ENCODE assay signal across 13 cellular contexts in the genomic region with DNA sequence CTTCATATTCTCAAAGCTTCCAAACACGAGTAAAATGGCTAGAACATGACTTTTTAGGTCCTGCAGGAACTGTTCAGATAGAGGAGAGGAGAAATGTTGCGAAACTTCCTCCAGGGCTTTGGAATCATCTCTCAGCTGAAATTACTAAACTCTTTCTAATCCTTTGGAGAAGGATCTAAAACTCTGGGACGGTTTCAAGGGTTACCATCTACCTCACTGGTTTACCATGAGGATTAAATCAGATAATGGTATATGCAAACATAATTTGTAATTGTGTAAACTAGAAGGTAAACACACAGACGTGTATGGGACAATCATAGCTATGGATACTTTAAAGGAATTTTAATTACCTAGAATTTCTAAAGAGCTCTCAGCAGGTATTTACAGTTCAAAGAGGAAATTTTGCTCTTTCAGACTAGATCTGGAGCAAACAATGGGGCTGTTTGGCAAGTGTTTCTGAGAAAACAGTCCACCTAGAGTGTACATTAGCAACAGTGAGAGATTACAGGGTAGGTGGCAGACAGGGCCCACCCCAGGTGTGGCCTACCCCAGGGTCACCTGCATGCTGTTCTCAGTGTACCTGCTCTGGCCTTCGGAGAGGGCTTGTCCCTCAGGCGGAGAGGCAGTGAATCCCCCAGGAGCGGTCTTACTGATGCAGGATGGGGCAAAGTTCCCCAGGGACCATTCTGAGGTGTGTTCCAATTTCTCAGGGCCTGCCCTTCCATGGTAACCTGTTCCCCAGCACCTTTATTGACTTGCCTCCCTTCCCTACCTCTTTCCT.
DNase-seq lines count a peak whose midpoint lies in the region; ATAC-seq, FAIRE-seq and TF ChIP-seq lines count a peak whose summit lies in the region.
"Had no signal": no experiment of that assay in that cellular context is flagged by ENCODE, and none has a peak within 500 bp of the region (broad histone marks: within the 10 kb centered on the region; RNA-seq: fewer than 3 reads in every experiment).

No MANE protein-coding gene starts in this region.

- H3K4me3 ChIP-seq in HepG2 (replicated peaks in 1 of 3; ENCODE audit: insufficient read depth in 1 of 3, low read depth in 2 of 3, low read length in 3 of 3) (peak overlapping the region in 2 of 3 experiments; percentile 8 to 46; a peak in 2 of 6 replicates), right lobe of liver (no peak overlapping the region), adipocyte (ENCODE audit: low read length) (no peak overlapping the region), ovary (no peak overlapping the region)
- H3K4me3 ChIP-seq: skin epidermis had no signal

- H3K27me3 ChIP-seq in HepG2 (ENCODE audit: control insufficient read depth in 1 of 2, insufficient read depth in 2 of 2, low read length in 2 of 2) (no peaks in the 10 kb centered on the region), right lobe of liver (no peaks in the 10 kb centered on the region), adipocyte (replicated peaks; ENCODE audit: control insufficient read depth, insufficient read depth, low read length) (no peaks in the 10 kb centered on the region), ovary (no peaks in the 10 kb centered on the region)

- POLR2A ChIA-PET in HepG2 (lab: Yijun Ruan, JAX) = interaction anchor here (0.8 to 7.0 kb wide), 11 partner anchors 12 to 188 kb away, joined by 3 to 190 read pairs (median 8); a partner anchor contains a TSS
- POLR2A ChIA-PET in naive thymus-derived CD8-positive, alpha-beta T cell (lab: Charles Lee) = interaction anchor here (0.5 to 0.7 kb wide), 2 partner anchors 13 to 186 kb away, joined by 3 read pairs; a partner anchor contains a TSS

- peak; percentile 90 to 95 for TF ChIP-seq EP300 in HepG2 (IDR thresholded peaks at IDR 0.05; ENCODE audit: low read depth in 2 of 2, low read length in 2 of 2)
- TF ChIP-seq EP300 in HepG2 (CRISPR knock-in tag; IDR thresholded peaks at IDR 0.05; ENCODE audit: borderline replicate concordance) = peak; percentile 83
- TF ChIP-seq EP300 in ovary (IDR thresholded peaks at IDR 0.05) = no peak

- in situ Hi-C loops in HepG2 (cut with HindIII; ENCODE audit: extremely low pct_ligation_motif_present, low pct_unique_long_range_greater_than_20kb) = loop anchor here (5.0 kb wide), 1 partner anchor 185 kb away; a partner anchor contains a TSS

- CTCF ChIA-PET in HepG2 (lab: Yijun Ruan, JAX; ENCODE audit: low intra/inter-chr PET ratio, low total read pairs) = no interaction called here

- H3K9ac ChIP-seq in HepG2 (ENCODE audit: insufficient read depth, low read depth, low read length) (peak overlapping the region; percentile 69), adipocyte (ENCODE audit: low read length) (no peak overlapping the region)

- ATAC-seq in HepG2 (peak; percentile 87), right lobe of liver (no peak), left colon (peak; percentile 79)
- no peak for ATAC-seq in naive thymus-derived CD8-positive, alpha-beta T cell

- intact Hi-C loops in HepG2 (cut with micrococcal nuclease; ENCODE audit: unreplicated experiment) = loop anchor here (1.0 to 5.0 kb wide), 3 partner anchors 15 to 186 kb away; a partner anchor contains a TSS
- intact Hi-C loops in right lobe of liver (cut with DNase I) = no loop called here
- intact Hi-C loops in left colon (cut with DNase I, micrococcal nuclease) = no loop called here
- intact Hi-C loops in ovary (cut with DNase I) = no loop called here

- peaks cover 85% of the 10 kb centered on the region for H3K4me1 ChIP-seq in HepG2 (ENCODE audit: insufficient read depth, low read length)
- no peaks in the 10 kb centered on the region for H3K4me1 ChIP-seq in right lobe of liver
- peaks cover 38% of the 10 kb centered on the region for H3K4me1 ChIP-seq in adipocyte (ENCODE audit: control insufficient read depth, insufficient read depth, low read length)
- peaks cover 4% of the 10 kb centered on the region for H3K4me1 ChIP-seq in ovary (ENCODE audit: insufficient read depth)

- DNase-seq in HepG2 (ENCODE audit: low spot score) (peak; percentile 97), right lobe of liver (no peak), adipocyte (ENCODE audit: low read depth) (peak; percentile 80), left colon (peak; percentile 65 to 92), occipital lobe (lab: John Stamatoyannopoulos, UW) (no peak), ovary (no peak)
- DNase-seq in effector CD4-positive, alpha-beta T cell = no peak
- no peak for DNase-seq in naive thymus-derived CD8-positive, alpha-beta T cell
- DNase-seq: erythroblast had no signal

- peak overlapping the region; percentile 90 for H3K27ac ChIP-seq in HepG2 (ENCODE audit: extremely low read length, insufficient read depth, low read length)
- H3K27ac ChIP-seq in right lobe of liver = no peak overlapping the region
- H3K27ac ChIP-seq in ovary = no peak overlapping the region

- TF ChIP-seq POLR2A in HepG2 (IDR thresholded peaks at IDR 0.05; ENCODE audit: insufficient read depth in 1 of 2, low read depth in 2 of 2, low read length in 2 of 2) = peak in 1 of 2 experiments; percentile 57; a peak in 2 of 4 replicates
- TF ChIP-seq POLR2A in right lobe of liver (IDR thresholded peaks at IDR 0.05) = no peak
- no peak for TF ChIP-seq POLR2A in ovary (IDR thresholded peaks at IDR 0.05)

- H3K27me3 Mint-ChIP-seq in naive thymus-derived CD8-positive, alpha-beta T cell = no peaks in the 10 kb centered on the region
- H3K27me3 Mint-ChIP-seq: activated naive CD4-positive, alpha-beta T cell treated with anti-CD3 and anti-CD28 coated beads, Interleukin-2, amount 50 U/mL, for 24 hours had no signal

- H2AFZ ChIP-seq in HepG2 (ENCODE audit: low read length) = no peak overlapping the region

- no peaks in the 10 kb centered on the region for H3K36me3 Mint-ChIP-seq in naive thymus-derived CD8-positive, alpha-beta T cell
- H3K36me3 Mint-ChIP-seq: activated naive CD4-positive, alpha-beta T cell treated with anti-CD3 and anti-CD28 coated beads, Interleukin-2, amount 50 U/mL, for 24 hours; CD14-positive monocyte had no signal

- no peaks in the 10 kb centered on the region for H3K9me3 Mint-ChIP-seq in naive thymus-derived CD8-positive, alpha-beta T cell
- H3K9me3 Mint-ChIP-seq: activated naive CD4-positive, alpha-beta T cell treated with anti-CD3 and anti-CD28 coated beads, Interleukin-2, amount 50 U/mL, for 24 hours; CD14-positive monocyte had no signal

- no peak overlapping the region for H3K4me3 Mint-ChIP-seq in naive thymus-derived CD8-positive, alpha-beta T cell
- H3K4me3 Mint-ChIP-seq: activated naive CD4-positive, alpha-beta T cell treated with anti-CD3 and anti-CD28 coated beads, Interleukin-2, amount 50 U/mL, for 24 hours had no signal

- peak; percentile 31; the same call in 1 of the 2 replicates for TF ChIP-seq RAD21 in HepG2 (CRISPR knock-in tag; IDR thresholded peaks at IDR 0.05)

- peak overlapping the region in 4 of 10 donors; percentile 2 to 53 (median 26) for H3K27ac Mint-ChIP-seq in naive thymus-derived CD8-positive, alpha-beta T cell
- H3K27ac Mint-ChIP-seq: activated naive CD4-positive, alpha-beta T cell treated with anti-CD3 and anti-CD28 coated beads, Interleukin-2, amount 50 U/mL, for 24 hours; CD14-positive monocyte had no signal

- no peaks in the 10 kb centered on the region for H3K79me2 ChIP-seq in HepG2 (ENCODE audit: insufficient read depth, low read length)

- H3K9me3 ChIP-seq in HepG2 (ENCODE audit: low read length) (no peaks in the 10 kb centered on the region), right lobe of liver (no peaks in the 10 kb centered on the region), adipocyte (ENCODE audit: control insufficient read depth, low read length) (no peaks in the 10 kb centered on the region), ovary (no peaks in the 10 kb centered on the region)

- TF ChIP-seq CTCF in HepG2 (CRISPR knock-in tag; IDR thresholded peaks at IDR 0.05) (0 out of 2 replicates have a peak, but pooled peaks have one; percentile 15), right lobe of liver (IDR thresholded peaks at IDR 0.05) (no peak), ovary (IDR thresholded peaks at IDR 0.05) (no peak)

- no TSS peak for BruUV-seq in HepG2 (replicated peaks; lab: Mats Ljungman, UMichigan)

- H3K36me3 ChIP-seq in HepG2 (replicated peaks in 1 of 2; ENCODE audit: control insufficient read depth in 1 of 2, insufficient read depth in 2 of 2, low read length in 2 of 2) (no peaks in the 10 kb centered on the region), right lobe of liver (no peaks in the 10 kb centered on the region), adipocyte (ENCODE audit: control insufficient read depth, insufficient read depth, low read length, severe bottlenecking) (no peaks in the 10 kb centered on the region), ovary (no peaks in the 10 kb centered on the region)

- H4K20me1 ChIP-seq in HepG2 (ENCODE audit: insufficient read depth, low read length) = no peaks in the 10 kb centered on the region

- peak; percentile 82 for FAIRE-seq in HepG2 (lab: Jason Lieb, UNC)
- FAIRE-seq: GM12891 had no signal

- H3K4me2 ChIP-seq in HepG2 (ENCODE audit: low read depth, low read length) = peak overlapping the region; percentile 64

- H3K4me1 Mint-ChIP-seq in naive thymus-derived CD8-positive, alpha-beta T cell = peaks cover 22 to 75% (median 57%) of the 10 kb centered on the region in 4 donors

- WGBS in HepG2 (ENCODE audit: low lambda C conversion rate) = 1% methylated on average over 4 of the region's 7 CpGs
- 54% methylated on average over 5 of the region's 7 CpGs for WGBS in right lobe of liver (ENCODE audit: insufficient coverage, low coverage, low lambda C conversion rate, missing lambda C conversion rate)
- 85 to 86% (median 86%) methylated on average over 7 of the region's 7 CpGs for WGBS in ovary, 3 donors

TF ChIP-seq in HepG2, 621 proteins besides CTCF, POLR2A, EP300 and RAD21 (continues in another document):
- TF ChIP-seq ZNF746 (CRISPR knock-in tag; IDR thresholded peaks at IDR 0.05) = peak; percentile 35; the same call in 1 of the 2 replicates
- peak; percentile 55; the same call in 1 of the 2 replicates for TF ChIP-seq FOSL2 (CRISPR knock-in tag; IDR thresholded peaks at IDR 0.05)
- TF ChIP-seq ZNF205 (CRISPR knock-in tag; IDR thresholded peaks at IDR 0.05) = peak; percentile 99
- peak; percentile 77 for TF ChIP-seq MED1 (CRISPR knock-in tag; IDR thresholded peaks at IDR 0.05)
- peak; percentile 92; the same call in 1 of the 2 replicates for TF ChIP-seq ZKSCAN8 (CRISPR knock-in tag; IDR thresholded peaks at IDR 0.05; ENCODE audit: borderline replicate concordance)
- peak; percentile 95 for TF ChIP-seq BCL6 (CRISPR knock-in tag; IDR thresholded peaks at IDR 0.05)
- no peak for TF ChIP-seq HNRNPL (IDR thresholded peaks at IDR 0.05; ENCODE audit: low read depth, low read length)
- TF ChIP-seq GTF2F1 (IDR thresholded peaks at IDR 0.05; ENCODE audit: low read length) = no peak
- TF ChIP-seq IKZF1 (IDR thresholded peaks at IDR 0.05) = no peak
- peak; percentile 79; the same call in 1 of the 2 replicates for TF ChIP-seq HDAC1 (CRISPR knock-in tag; IDR thresholded peaks at IDR 0.05)
- TF ChIP-seq RFX1 (IDR thresholded peaks at IDR 0.05) = peak; percentile 18; the same call in 1 of the 2 replicates
- peak; percentile 87 for TF ChIP-seq ZBTB7B (CRISPR knock-in tag; IDR thresholded peaks at IDR 0.05)
- TF ChIP-seq ATF7 (IDR thresholded peaks at IDR 0.05) = peak; percentile 61
- no peak for TF ChIP-seq ATF7 (CRISPR knock-in tag; IDR thresholded peaks at IDR 0.05)

Comparison
In these comparisons a context has a peak if more than half of its experiments do, and no peak if none do; other contexts are left out.
1. ATAC-seq: peak in HepG2 (single experiment) and left colon (single experiment); none in right lobe of liver (0 of 4) and naive thymus-derived CD8-positive, alpha-beta T cell (0 of 2).
2. DNase-seq: peak in HepG2 (single experiment), adipocyte (single experiment) and left colon (2 of 2); none in right lobe of liver (0 of 3), occipital lobe (single experiment), ovary (0 of 5), effector CD4-positive, alpha-beta T cell (single experiment) and naive thymus-derived CD8-positive, alpha-beta T cell (0 of 10).
3. H3K4me3 ChIP-seq: peak in HepG2 (2 of 3); none in right lobe of liver (0 of 3), adipocyte (single experiment) and ovary (single experiment).